8 cellular contexts compared by ENCODE assay signal in the genomic region with DNA sequence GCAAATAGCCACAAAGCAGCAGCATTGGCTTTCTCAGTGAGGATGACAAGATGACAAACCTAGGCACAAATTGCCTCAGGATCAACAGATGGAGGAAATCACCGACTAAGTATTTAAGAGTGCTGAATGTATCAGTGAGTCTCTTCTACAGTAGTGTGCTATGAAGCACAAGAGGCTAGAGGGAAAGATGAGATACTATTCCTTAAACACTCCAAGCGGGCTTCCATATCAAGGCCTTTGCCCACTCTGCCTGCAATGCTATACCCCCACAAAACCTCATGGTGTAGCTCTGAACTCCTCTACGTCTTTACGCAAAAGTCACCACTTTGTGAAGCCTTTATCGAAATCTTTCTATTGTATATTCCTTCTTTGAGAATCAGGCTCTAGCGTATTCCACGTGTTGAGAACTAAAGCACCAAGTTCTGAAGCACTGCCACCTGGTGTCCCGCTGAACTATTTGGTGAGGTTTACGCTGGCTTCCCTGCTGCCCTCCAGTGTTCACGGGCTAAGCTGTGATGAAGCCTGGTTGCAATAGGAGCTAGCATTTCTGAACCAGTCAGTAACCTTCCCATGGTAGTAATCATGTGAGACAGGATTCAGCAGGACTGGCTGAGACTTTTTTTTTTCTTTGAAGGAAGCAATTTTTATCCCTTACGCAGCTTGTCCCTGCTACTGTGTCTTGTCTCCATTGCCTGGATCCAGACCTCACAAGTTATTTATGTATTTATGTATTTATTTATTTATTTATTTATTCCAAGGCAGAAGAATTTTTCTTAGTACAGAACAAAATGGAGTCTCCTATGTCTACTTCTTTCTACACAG.
DNase-seq lines count a peak whose midpoint lies in the region; ATAC-seq, FAIRE-seq and TF ChIP-seq lines count a peak whose summit lies in the region.

No MANE protein-coding gene starts in this region.

- H3K36me3 Mint-ChIP-seq in activated naive CD4-positive, alpha-beta T cell treated with anti-CD3 and anti-CD28 coated beads, Interleukin-2, amount 50 U/mL, for 72 hours = no peaks in the 10 kb centered on the region

- ATAC-seq in HG03135 (IDR thresholded peaks at IDR 0.05; ENCODE audit: unreplicated experiment) = peak; percentile 82
- peak; percentile 75 to 76 for ATAC-seq in activated naive CD4-positive, alpha-beta T cell treated with anti-CD3 and anti-CD28 coated beads, Interleukin-2, amount 50 U/mL, for 72 hours
- ATAC-seq in HG03460 (IDR thresholded peaks at IDR 0.05; ENCODE audit: unreplicated experiment) = no peak

- H4K20me1 ChIP-seq in smooth muscle cell (ENCODE audit: low read depth) = no peaks in the 10 kb centered on the region

- TF ChIP-seq CTCF in GM13977 (IDR thresholded peaks at IDR 0.05; ENCODE audit: extremely low read depth, insufficient read depth, missing control alignments) (peak; percentile 63), smooth muscle cell (IDR thresholded peaks at IDR 0.05; ENCODE audit: borderline replicate concordance, insufficient read depth, poor library complexity, severe bottlenecking) (peak; percentile 59)

- H3K27ac ChIP-seq in smooth muscle cell (ENCODE audit: low read depth) = no peak overlapping the region

- H3K4me2 ChIP-seq in smooth muscle cell = no peak overlapping the region

- DNase-seq in AG08396 (ENCODE audit: low spot score) (peak; percentile 33), GM13977 (ENCODE audit: low spot score) (peak; percentile 38), RCC 7860 (ENCODE audit: low spot score) (peak; percentile 31), hippocampal formation (lab: John Stamatoyannopoulos, UW) (peak; percentile 20 to 31), smooth muscle cell (lab: John Stamatoyannopoulos, UW; ENCODE audit: unreplicated experiment) (peak; percentile 2)
- DNase-seq in activated naive CD4-positive, alpha-beta T cell treated with anti-CD3 and anti-CD28 coated beads, Interleukin-2, amount 50 U/mL, for 72 hours (ENCODE audit: low spot score in 2 of 2) = peak in 1 of 2 donors; percentile 36

- FAIRE-seq in RCC 7860 (lab: Jason Lieb, UNC) = no peak

- no peak overlapping the region for H3K4me3 ChIP-seq in smooth muscle cell

- in situ Hi-C loops in GM13977 (cut with MboI; ENCODE audit: low pct_unique_long_range_greater_than_20kb, low sequenced_read_pairs, unreplicated experiment) = no loop called here

- H2AFZ ChIP-seq in smooth muscle cell (ENCODE audit: low read depth) = no peak overlapping the region

- WGBS in smooth muscle cell (ENCODE audit: low lambda C conversion rate) = 30% methylated on average over 11 of the region's 11 CpGs

- peaks cover 10% of the 10 kb centered on the region for H3K27me3 ChIP-seq in smooth muscle cell (ENCODE audit: low read depth)

- H3K27ac Mint-ChIP-seq in activated naive CD4-positive, alpha-beta T cell treated with anti-CD3 and anti-CD28 coated beads, Interleukin-2, amount 50 U/mL, for 72 hours = no peak overlapping the region

- no peak overlapping the region for H3K9ac ChIP-seq in smooth muscle cell (ENCODE audit: low read depth)

- H3K4me1 ChIP-seq in smooth muscle cell (ENCODE audit: low read depth) = no peaks in the 10 kb centered on the region

- H3K79me2 ChIP-seq in smooth muscle cell (ENCODE audit: low read depth) = no peaks in the 10 kb centered on the region

- no peaks in the 10 kb centered on the region for H3K36me3 ChIP-seq in smooth muscle cell (ENCODE audit: low read depth)

- H3K9me3 ChIP-seq in smooth muscle cell (replicated peaks; ENCODE audit: low read depth) = no peaks in the 10 kb centered on the region

- no peaks in the 10 kb centered on the region for H3F3A ChIP-seq in smooth muscle cell (ENCODE audit: low read depth)

- no peaks in the 10 kb centered on the region for H3K9me3 Mint-ChIP-seq in activated naive CD4-positive, alpha-beta T cell treated with anti-CD3 and anti-CD28 coated beads, Interleukin-2, amount 50 U/mL, for 72 hours
